In genomic region chr16:57770361-57770760, GRCh38 we compare ENCODE assay signal across 18 cellular contexts.
"Had no signal": no experiment of that assay in that cellular context is flagged by ENCODE, and none has a peak within 500 bp of the region (broad histone marks: within the 10 kb centered on the region; RNA-seq: fewer than 3 reads in every experiment).

No MANE protein-coding gene starts in this region.

- H3K27ac ChIP-seq: foreskin keratinocyte, ovary, right atrium auricular region, sigmoid colon, skin epidermis, suprapubic skin had no signal

- H3K4me1 ChIP-seq: foreskin keratinocyte, right atrium auricular region, sigmoid colon, suprapubic skin had no signal

- DNase-seq: dermis blood vessel endothelial cell; endodermal cell; erythroblast; foreskin keratinocyte; head of caudate nucleus; hippocampal formation; kidney glomerular epithelial cell; mesendoderm; nucleus accumbens; ovary; sigmoid colon; stimulated activated CD4-positive, alpha-beta T cell treated with anti-CD3 and anti-CD28 coated beads, Interleukin-2, amount 100 ng/mL, for 24 hours; stimulated activated CD4-positive, alpha-beta T cell treated with anti-CD3 and anti-CD28 coated beads, Interleukin-4, amount 100 ng/mL, for 4 hours; stimulated activated naive CD4-positive, alpha-beta T cell; thyroid gland had no signal

- H3K9me3 ChIP-seq: ovary, right atrium auricular region, sigmoid colon, suprapubic skin, thyroid gland had no signal

- H3K36me3 ChIP-seq: ovary had no signal

- H3K4me3 ChIP-seq: ovary, right atrium auricular region, sigmoid colon, skin epidermis, suprapubic skin, thyroid gland had no signal

- H3K27me3 ChIP-seq: foreskin keratinocyte, ovary, right atrium auricular region, sigmoid colon, suprapubic skin, thyroid gland had no signal
